16 cellular contexts compared by ENCODE assay signal in the genomic region with DNA sequence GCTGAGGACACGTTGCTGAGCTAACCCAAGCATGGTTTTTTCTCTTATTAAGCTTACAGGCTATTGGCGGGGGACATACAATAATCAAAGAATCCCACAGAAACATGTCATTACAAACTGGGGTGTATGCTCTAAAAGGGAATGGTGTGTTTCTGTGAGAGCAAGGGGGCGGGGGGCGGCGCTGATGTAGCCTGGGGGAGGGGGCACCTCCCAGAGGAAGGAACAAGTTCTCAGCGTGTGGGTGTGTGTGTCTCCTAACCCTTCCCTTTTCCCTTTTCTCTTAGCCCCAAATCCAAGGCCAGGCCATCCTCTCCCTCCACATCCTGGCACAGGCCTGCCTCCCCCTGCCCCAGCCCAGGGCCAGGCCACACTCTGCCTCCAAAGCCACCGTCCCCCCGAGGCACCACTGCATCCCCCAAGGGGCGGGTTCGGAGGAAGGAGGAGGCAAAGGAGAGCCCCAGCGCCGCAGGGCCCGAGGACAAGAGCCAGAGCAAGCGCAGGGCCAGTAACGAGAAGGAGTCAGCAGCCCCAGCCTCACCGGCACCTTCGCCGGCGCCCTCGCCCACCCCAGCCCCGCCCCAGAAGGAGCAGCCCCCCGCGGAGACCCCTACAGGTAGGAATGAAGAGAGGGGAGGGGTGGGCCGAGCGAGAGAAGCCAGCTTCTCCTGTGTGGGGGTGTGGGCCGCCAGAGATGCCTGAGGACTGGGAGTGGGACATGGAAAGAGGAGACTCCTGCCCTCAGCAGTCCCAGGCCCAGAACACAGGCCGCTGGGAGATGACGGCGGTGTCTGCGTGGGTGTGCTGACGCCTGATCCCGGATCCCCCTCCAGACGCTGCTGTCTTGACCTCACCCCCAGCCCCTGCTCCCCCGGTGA. TPM values are rescaled to one million over a fixed set of nuclear protein-coding genes. Genes with fewer than 3 reads are reported as not detected.
DNase-seq lines count a peak whose midpoint lies in the region; ATAC-seq and TF ChIP-seq lines count a peak whose summit lies in the region.
"Had no signal": no experiment of that assay in that cellular context is flagged by ENCODE, and none has a peak within 500 bp of the region (broad histone marks: within the 10 kb centered on the region; RNA-seq: fewer than 3 reads in every experiment).

No MANE protein-coding gene starts in this region.

- H3K4me3 Mint-ChIP-seq in CD14-positive monocyte, result no peak overlapping the region
- peak overlapping the region; percentile 71 for H3K4me3 Mint-ChIP-seq in WTC11
- H3K4me3 Mint-ChIP-seq in CD8-positive, alpha-beta T cell, result no peak overlapping the region
- H3K4me3 Mint-ChIP-seq: dendritic cell treated with granulocyte-macrophage colony-stimulating factor and Interleukin-4, amounts not matched to agents 40 ng/mL and 50 ng/mL, for 4 days; nephron had no signal

- H3K27ac ChIP-seq in prostate gland, result peak overlapping the region; percentile 50 to 53
- no peak overlapping the region for H3K27ac ChIP-seq in CD8-positive, alpha-beta T cell (ENCODE audit: low read depth, low read length)

- H3K36me3 Mint-ChIP-seq in CD14-positive monocyte, result peaks cover 78 to 94% of the 10 kb centered on the region in 2 donors
- H3K36me3 Mint-ChIP-seq in WTC11, result peaks cover 29% of the 10 kb centered on the region
- peaks cover 66% of the 10 kb centered on the region for H3K36me3 Mint-ChIP-seq in CD8-positive, alpha-beta T cell

- TF ChIP-seq CTCF in CD14-positive monocyte (IDR thresholded peaks at IDR 0.05), result no peak
- TF ChIP-seq CTCF in WTC11 (IDR thresholded peaks at IDR 0.05), result no peak
- no peak for TF ChIP-seq CTCF in prostate gland (IDR thresholded peaks at IDR 0.05)
- TF ChIP-seq CTCF in CD8-positive, alpha-beta T cell (IDR thresholded peaks at IDR 0.05), result no peak

- H3K27me3 Mint-ChIP-seq in CD14-positive monocyte (ENCODE audit: low read depth in 3 of 3), result peaks cover 0 to 5% (median 0%) of the 10 kb centered on the region in 3 donors
- H3K27me3 Mint-ChIP-seq in WTC11 (ENCODE audit: low read depth), result no peaks in the 10 kb centered on the region
- H3K27me3 Mint-ChIP-seq in CD8-positive, alpha-beta T cell (ENCODE audit: low read depth), result no peaks in the 10 kb centered on the region
- H3K27me3 Mint-ChIP-seq: dendritic cell treated with granulocyte-macrophage colony-stimulating factor and Interleukin-4, amounts not matched to agents 40 ng/mL and 50 ng/mL, for 4 days had no signal

- no peaks in the 10 kb centered on the region for H3K27me3 ChIP-seq in prostate gland (replicated peaks; ENCODE audit: insufficient read depth)
- no peaks in the 10 kb centered on the region for H3K27me3 ChIP-seq in CD8-positive, alpha-beta T cell (ENCODE audit: insufficient read depth, low read length)

- POLR2A ChIA-PET in WTC11 (lab: Charles Lee), result interaction anchor here (0.9 to 3.0 kb wide), 8 partner anchors 10 to 144 kb away, joined by 3 to 24 read pairs (median 8); a partner anchor contains a TSS
- POLR2A ChIA-PET in CD8-positive, alpha-beta T cell (lab: Charles Lee), result no interaction called here

- H3K4me1 ChIP-seq in prostate gland (replicated peaks), result no peaks in the 10 kb centered on the region
- no peaks in the 10 kb centered on the region for H3K4me1 ChIP-seq in CD8-positive, alpha-beta T cell (ENCODE audit: insufficient read depth, low read length)

- H3K27ac Mint-ChIP-seq in CD14-positive monocyte (peak overlapping the region in 4 of 7 donors; percentile 15 to 68 (median 50)), WTC11 (no peak overlapping the region)
- H3K27ac Mint-ChIP-seq in CD8-positive, alpha-beta T cell, result no peak overlapping the region
- H3K27ac Mint-ChIP-seq: dendritic cell treated with granulocyte-macrophage colony-stimulating factor and Interleukin-4, amounts not matched to agents 40 ng/mL and 50 ng/mL, for 4 days; nephron had no signal

- CTCF ChIA-PET in WTC11 (lab: Charles Lee), result interaction anchor here (0.6 to 2.4 kb wide), 12 partner anchors 10 to 120 kb away, joined by 3 to 17 read pairs (median 8); a partner anchor contains a TSS
- CTCF ChIA-PET in CD8-positive, alpha-beta T cell (lab: Charles Lee), result interaction anchor here (1.0 to 2.0 kb wide), 3 partner anchors 10 to 28 kb away, joined by 3 to 9 read pairs (median 4); a partner anchor contains a TSS

- H3K4me1 Mint-ChIP-seq in CD14-positive monocyte, result no peaks in the 10 kb centered on the region
- H3K4me1 Mint-ChIP-seq in WTC11, result peaks cover 26% of the 10 kb centered on the region
- H3K4me1 Mint-ChIP-seq in CD8-positive, alpha-beta T cell (ENCODE audit: low read depth), result peaks cover 13% of the 10 kb centered on the region

- no peaks in the 10 kb centered on the region for H3K9me3 ChIP-seq in prostate gland
- no peaks in the 10 kb centered on the region for H3K9me3 ChIP-seq in CD8-positive, alpha-beta T cell (ENCODE audit: low read length)

- 80% methylated on average over 31 of the region's 34 CpGs for WGBS in prostate gland

- H3K4me3 ChIP-seq in iPS-11a (ENCODE audit: low read depth, low read length) (peak overlapping the region; percentile 34), prostate gland (no peak overlapping the region)
- H3K4me3 ChIP-seq in CD8-positive, alpha-beta T cell (ENCODE audit: low read depth, low read length), result no peak overlapping the region

- ATAC-seq in WTC11 (no peak; the same call in 1 of the 2 replicates), HG03378 (IDR thresholded peaks at IDR 0.05; ENCODE audit: unreplicated experiment) (no peak)
- ATAC-seq in CD8-positive, alpha-beta T cell, result no peak
- ATAC-seq: stimulated activated naive CD8-positive, alpha-beta T cell treated with anti-CD3 and anti-CD28 coated beads, Interleukin-15, Interleukin-2, amounts not matched to agents 100 U/mL and 50 U/mL, for 24 hours had no signal

- intact Hi-C loops in CD14-positive monocyte (cut with micrococcal nuclease), result no loop called here
- intact Hi-C loops in prostate gland (cut with DNase I), result no loop called here
- intact Hi-C loops in CD8-positive, alpha-beta T cell (cut with DNase I, micrococcal nuclease), result no loop called here

- TF ChIP-seq POLR2A in prostate gland (IDR thresholded peaks at IDR 0.05), result no peak

- H3K36me3 ChIP-seq in prostate gland, result peaks cover 29 to 43% of the 10 kb centered on the region in 2 donors
- H3K36me3 ChIP-seq in CD8-positive, alpha-beta T cell (ENCODE audit: insufficient read depth, low read length), result peaks cover 74% of the 10 kb centered on the region

- DNase-seq in CD14-positive monocyte (ENCODE audit: low spot score), result no peak
- peak; percentile 49 for DNase-seq in WTC11 (ENCODE audit: low spot score)
- no peak for DNase-seq in prostate gland (ENCODE audit: low spot score)
- no peak for DNase-seq in DMS114 treated with DMSO at 0.1 percent for 48 hours (lab: John Stamatoyannopoulos, UW; ENCODE audit: unreplicated experiment)
- no peak for DNase-seq in CD8-positive, alpha-beta T cell
- no peak for DNase-seq in activated gamma-delta T cell (lab: John Stamatoyannopoulos, UW)
- DNase-seq: activated CD4-positive, alpha-beta T cell treated with anti-CD3 and anti-CD28 coated beads for 4 hours; kidney glomerular epithelial cell; NCI-H2029 treated with DMSO at 0.1 percent for 48 hours; NCI-H69; stimulated activated naive CD8-positive, alpha-beta T cell treated with anti-CD3 and anti-CD28 coated beads, Interleukin-15, Interleukin-2, amounts not matched to agents 100 U/mL and 50 U/mL, for 24 hours had no signal

- peaks cover 0 to 1% (median 0%) of the 10 kb centered on the region in 7 donors for H3K9me3 Mint-ChIP-seq in CD14-positive monocyte
- no peaks in the 10 kb centered on the region for H3K9me3 Mint-ChIP-seq in WTC11
- no peaks in the 10 kb centered on the region for H3K9me3 Mint-ChIP-seq in CD8-positive, alpha-beta T cell
- H3K9me3 Mint-ChIP-seq: dendritic cell treated with granulocyte-macrophage colony-stimulating factor and Interleukin-4, amounts not matched to agents 40 ng/mL and 50 ng/mL, for 4 days; nephron had no signal

TF ChIP-seq in WTC11, 78 proteins besides CTCF, POLR2A, EP300 and RAD21 (continues in another document):
- TF ChIP-seq ZNF263 (CRISPR knock-in tag; IDR thresholded peaks at IDR 0.05; ENCODE audit: low read depth), result no peak
- TF ChIP-seq, protein P1, sequence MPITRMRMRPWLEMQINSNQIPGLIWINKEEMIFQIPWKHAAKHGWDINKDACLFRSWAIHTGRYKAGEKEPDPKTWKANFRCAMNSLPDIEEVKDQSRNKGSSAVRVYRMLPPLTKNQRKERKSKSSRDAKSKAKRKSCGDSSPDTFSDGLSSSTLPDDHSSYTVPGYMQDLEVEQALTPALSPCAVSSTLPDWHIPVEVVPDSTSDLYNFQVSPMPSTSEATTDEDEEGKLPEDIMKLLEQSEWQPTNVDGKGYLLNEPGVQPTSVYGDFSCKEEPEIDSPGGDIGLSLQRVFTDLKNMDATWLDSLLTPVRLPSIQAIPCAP (CRISPR knock-in tag; IDR thresholded peaks at IDR 0.05), result no peak
- TF ChIP-seq HMGA2 (CRISPR knock-in tag; IDR thresholded peaks at IDR 0.05), result no peak
- TF ChIP-seq, protein P2, sequence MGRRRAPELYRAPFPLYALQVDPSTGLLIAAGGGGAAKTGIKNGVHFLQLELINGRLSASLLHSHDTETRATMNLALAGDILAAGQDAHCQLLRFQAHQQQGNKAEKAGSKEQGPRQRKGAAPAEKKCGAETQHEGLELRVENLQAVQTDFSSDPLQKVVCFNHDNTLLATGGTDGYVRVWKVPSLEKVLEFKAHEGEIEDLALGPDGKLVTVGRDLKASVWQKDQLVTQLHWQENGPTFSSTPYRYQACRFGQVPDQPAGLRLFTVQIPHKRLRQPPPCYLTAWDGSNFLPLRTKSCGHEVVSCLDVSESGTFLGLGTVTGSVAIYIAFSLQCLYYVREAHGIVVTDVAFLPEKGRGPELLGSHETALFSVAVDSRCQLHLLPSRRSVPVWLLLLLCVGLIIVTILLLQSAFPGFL (CRISPR knock-in tag; IDR thresholded peaks at IDR 0.05; ENCODE audit: borderline replicate concordance), result no peak
- no peak for TF ChIP-seq GRHL2 (CRISPR knock-in tag; IDR thresholded peaks at IDR 0.05; ENCODE audit: insufficient replicate concordance, severe bottlenecking)
- no peak for TF ChIP-seq NFYB (CRISPR knock-in tag; conservative IDR thresholded peaks at IDR 0.05; ENCODE audit: low read depth)
- TF ChIP-seq GABPB1 (CRISPR knock-in tag; IDR thresholded peaks at IDR 0.05), result no peak

RNA-seq across cellular contexts. Expression of a gene that starts 21.9 kb away (rescaled TPM):
- 10 to 100 TPM; 12.3 to 13.6 TPM for polyA plus RNA-seq in CD14-positive monocyte
- total RNA-seq in WTC11 (2021), result 65.0 to 88.7 TPM (median 72.0 TPM) in 3 replicates
- total RNA-seq in prostate gland, result 100 to 1,000 TPM in 1 of 2 donors, 10 to 100 TPM in 1; 97.3 to 132 TPM
- total RNA-seq in CD8-positive, alpha-beta T cell, result 100 to 1,000 TPM; 113 to 117 TPM

RNA-seq across cellular contexts. Expression of a gene that starts 28.5 kb away (rescaled TPM):
- polyA plus RNA-seq in CD14-positive monocyte, result 100 to 1,000 TPM; 125 to 136 TPM
- total RNA-seq in WTC11 (2021) (48.9 to 52.5 TPM (median 52.0 TPM) in 3 replicates), prostate gland (10 to 100 TPM; 90.0 to 92.5 TPM)
- 10 to 100 TPM; 18.4 to 21.6 TPM for total RNA-seq in CD8-positive, alpha-beta T cell

RNA-seq across cellular contexts. Expression of a gene that starts 46.4 kb away (rescaled TPM):
- polyA plus RNA-seq in CD14-positive monocyte, result 10 to 100 TPM; 35.7 to 63.4 TPM
- 150 to 160 TPM (median 153 TPM) in 3 replicates for total RNA-seq in WTC11 (2021)
- 100 to 1,000 TPM; 100 to 123 TPM for total RNA-seq in prostate gland
- total RNA-seq in CD8-positive, alpha-beta T cell, result 10 to 100 TPM; 83.2 to 88.4 TPM

RNA-seq across cellular contexts. Expression of a gene that starts 52.8 kb away (rescaled TPM):
- polyA plus RNA-seq in CD14-positive monocyte, result 1 to 10 TPM in 1 of 2 donors, under 1 TPM in 1; 0.90 to 1.6 TPM
- total RNA-seq in WTC11 (2021) (2.3 to 3.5 TPM (median 3.3 TPM) in 3 replicates), prostate gland (10 to 100 TPM in 1 of 2 donors, 1 to 10 TPM in 1; 7.9 to 10.7 TPM)
- under 1 TPM in 1 of 2 experiments, not detected in 1; 0.08 TPM for total RNA-seq in CD8-positive, alpha-beta T cell
- total RNA-seq: T-helper 1 cell treated with Interleukin-12 subunit alpha and Interleukin-12 subunit beta and Interleukin-4 antibody, amounts not matched to agents 30 ng/mL and 1 ng/mL, for 36 hours had no signal

Comparison
In these comparisons a context has a peak if more than half of its experiments do, and no peak if none do; other contexts are left out.
1. H3K27ac Mint-ChIP-seq: peak in CD14-positive monocyte (4 of 7); none in WTC11 (single experiment) and CD8-positive, alpha-beta T cell (single experiment).